In the genomic region with DNA sequence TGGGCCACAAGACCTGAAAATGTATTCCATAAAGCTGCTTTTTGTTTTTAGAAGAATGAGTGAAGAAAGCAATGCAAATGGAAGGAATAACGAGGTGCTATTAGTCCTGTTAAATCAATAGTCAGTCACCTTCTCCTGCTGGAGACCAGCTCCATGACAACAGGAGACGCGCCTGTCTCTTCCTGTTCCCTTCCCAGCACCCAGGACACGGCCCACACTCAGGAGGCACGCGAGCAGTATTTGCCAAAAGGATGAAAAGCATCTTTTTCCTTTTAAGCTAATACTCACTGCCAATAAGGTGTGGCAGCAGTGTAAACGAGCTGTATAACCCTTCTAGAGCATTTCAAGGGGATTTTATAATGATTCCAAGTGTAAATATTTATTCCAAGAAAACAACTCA, we compare ENCODE assay signal across 13 cellular contexts.
"Had no signal": no experiment of that assay in that cellular context is flagged by ENCODE, and none has a peak within 500 bp of the region (broad histone marks: within the 10 kb centered on the region; RNA-seq: fewer than 3 reads in every experiment).

No MANE protein-coding gene starts in this region.

- H3K27ac Mint-ChIP-seq: T-helper 2 cell treated with Interferon-gamma antibody and Interleukin-4, amounts not matched to agents 5 μg/mL and 100 μg/mL, for 36 hours had no signal

- H3K4me3 Mint-ChIP-seq: endodermal cell; T-helper 2 cell treated with Interferon-gamma antibody and Interleukin-4, amounts not matched to agents 5 μg/mL and 100 μg/mL, for 36 hours had no signal

- H3K27me3 ChIP-seq: left lung, ovary, suprapubic skin, upper lobe of left lung had no signal

- ATAC-seq: left lung; stimulated activated naive CD8-positive, alpha-beta T cell treated with anti-CD3 and anti-CD28 coated beads, Interleukin-15, Interleukin-2, amounts not matched to agents 100 U/mL and 50 U/mL, for 24 hours had no signal

- H3K9me3 ChIP-seq: left lung, ovary, suprapubic skin, upper lobe of left lung had no signal

- H3K4me3 ChIP-seq: left lung, ovary, suprapubic skin, upper lobe of left lung had no signal

- H3K9me3 Mint-ChIP-seq: endodermal cell; T-helper 2 cell treated with Interferon-gamma antibody and Interleukin-4, amounts not matched to agents 5 μg/mL and 100 μg/mL, for 36 hours had no signal

- DNase-seq: activated CD4-positive, alpha-beta T cell treated with anti-CD3 and anti-CD28 coated beads, Interleukin-2, amount 50 U/mL, for 1 hour; activated CD8-positive, alpha-beta memory T cell treated with anti-CD3 and anti-CD28 coated beads for 24 hours; activated naive CD4-positive, alpha-beta T cell treated with Interleukin-2 at 50 U/mL for 16 hours; dermis blood vessel endothelial cell; endodermal cell; left lung; mesendoderm; ovary; stimulated activated CD4-positive, alpha-beta T cell treated with anti-CD3 and anti-CD28 coated beads, Interleukin-4, amount 100 ng/mL, for 24 hours; stimulated activated naive CD8-positive, alpha-beta T cell treated with anti-CD3 and anti-CD28 coated beads, Interleukin-15, Interleukin-2, amounts not matched to agents 100 U/mL and 50 U/mL, for 24 hours; upper lobe of left lung had no signal

- H3K27ac ChIP-seq: left lung, ovary, suprapubic skin, upper lobe of left lung had no signal

- H3K36me3 ChIP-seq: ovary had no signal

- H3K4me1 ChIP-seq: left lung, suprapubic skin, upper lobe of left lung had no signal
